Comparison of ENCODE assay signal across 8 cellular contexts in genomic region chr2:38740851-38741541, GRCh38. TPM values are rescaled to one million over a fixed set of nuclear protein-coding genes. Genes with fewer than 3 reads are reported as not detected.
DNase-seq lines count a peak whose midpoint lies in the region; ATAC-seq lines count a peak whose summit lies in the region.

No MANE protein-coding gene starts in this region.

- POLR2A ChIA-PET in activated CD8-positive, alpha-beta T cell treated with anti-CD3 and anti-CD28 coated beads, Interleukin-2, amount 10 ng/mL, durations not matched to agents 7 days and 5 days (lab: Charles Lee), result interaction anchor here (0.6 to 3.5 kb wide), 4 partner anchors 10 to 172 kb away, joined by 3 to 36 read pairs (median 3); partner anchors contain the start of gene SRSF7

- H3K4me3 Mint-ChIP-seq in activated CD8-positive, alpha-beta T cell treated with anti-CD3 and anti-CD28 coated beads, Interleukin-2, amount 10 ng/mL, durations not matched to agents 7 days and 5 days, result no peak overlapping the region

- peak; percentile 25 for ATAC-seq in activated CD8-positive, alpha-beta T cell treated with anti-CD3 and anti-CD28 coated beads, Interleukin-2, amount 10 ng/mL, durations not matched to agents 7 days and 5 days
- ATAC-seq in HG02884 (IDR thresholded peaks at IDR 0.05; ENCODE audit: unreplicated experiment) (no peak), HG03432 (IDR thresholded peaks at IDR 0.05; ENCODE audit: unreplicated experiment) (no peak)

- peaks cover 30% of the 10 kb centered on the region for H3K4me1 Mint-ChIP-seq in activated CD8-positive, alpha-beta T cell treated with anti-CD3 and anti-CD28 coated beads, Interleukin-2, amount 10 ng/mL, durations not matched to agents 7 days and 5 days (ENCODE audit: low read depth)

- H3K27me3 Mint-ChIP-seq in activated CD8-positive, alpha-beta T cell treated with anti-CD3 and anti-CD28 coated beads, Interleukin-2, amount 10 ng/mL, durations not matched to agents 7 days and 5 days (ENCODE audit: low read depth), result no peaks in the 10 kb centered on the region

- no peak overlapping the region for H3K27ac Mint-ChIP-seq in activated CD8-positive, alpha-beta T cell treated with anti-CD3 and anti-CD28 coated beads, Interleukin-2, amount 10 ng/mL, durations not matched to agents 7 days and 5 days

- CTCF ChIA-PET in activated CD8-positive, alpha-beta T cell treated with anti-CD3 and anti-CD28 coated beads, Interleukin-2, amount 10 ng/mL, durations not matched to agents 7 days and 5 days (lab: Charles Lee), result interaction anchor here (0.8 to 12.1 kb wide), 20 partner anchors 9 to 209 kb away, joined by 3 to 160 read pairs (median 4); partner anchors contain the start of genes GALM and HNRNPLL

- DNase-seq in NCI-H1092 treated with DMSO at 0.1 percent for 48 hours (lab: John Stamatoyannopoulos, UW) (peak; percentile 15), NCI-H1092 (lab: John Stamatoyannopoulos, UW) (no peak), NAMALWA (ENCODE audit: low spot score) (peak; percentile 78), germinal center (ENCODE audit: low spot score) (peak; percentile 49), renal cortical epithelial cell (ENCODE audit: low read depth) (peak; percentile 32)
- no peak for DNase-seq in activated CD8-positive, alpha-beta T cell treated with anti-CD3 and anti-CD28 coated beads, Interleukin-2, amount 10 ng/mL, durations not matched to agents 7 days and 5 days

- H3K36me3 Mint-ChIP-seq in activated CD8-positive, alpha-beta T cell treated with anti-CD3 and anti-CD28 coated beads, Interleukin-2, amount 10 ng/mL, durations not matched to agents 7 days and 5 days (ENCODE audit: low read depth), result peaks cover 80% of the 10 kb centered on the region

- no peaks in the 10 kb centered on the region for H3K9me3 Mint-ChIP-seq in activated CD8-positive, alpha-beta T cell treated with anti-CD3 and anti-CD28 coated beads, Interleukin-2, amount 10 ng/mL, durations not matched to agents 7 days and 5 days (ENCODE audit: insufficient read depth)

RNA-seq across cellular contexts. Expression of gene SRSF7, which starts 10.2 kb away (rescaled TPM):
- total RNA-seq in activated CD8-positive, alpha-beta T cell treated with anti-CD3 and anti-CD28 coated beads, Interleukin-2, amount 10 ng/mL, durations not matched to agents 7 days and 5 days, result 100 to 1,000 TPM; 348 to 356 TPM
- 121 and 160 TPM in 2 replicates for total RNA-seq in renal cortical epithelial cell

RNA-seq across cellular contexts. Expression of gene GEMIN6, which starts 37.0 kb away (rescaled TPM):
- 10 to 100 TPM; 20.6 to 21.0 TPM for total RNA-seq in activated CD8-positive, alpha-beta T cell treated with anti-CD3 and anti-CD28 coated beads, Interleukin-2, amount 10 ng/mL, durations not matched to agents 7 days and 5 days
- total RNA-seq in renal cortical epithelial cell, result 10.4 and 12.5 TPM in 2 replicates

Comparison
In these comparisons a context has a peak if more than half of its experiments do, and no peak if none do; other contexts are left out.
1. DNase-seq: peak in NCI-H1092 treated with DMSO at 0.1 percent for 48 hours (single experiment), NAMALWA (single experiment), germinal center (single experiment) and renal cortical epithelial cell (single experiment); none in NCI-H1092 (single experiment) and activated CD8-positive, alpha-beta T cell treated with anti-CD3 and anti-CD28 coated beads, Interleukin-2, amount 10 ng/mL, durations not matched to agents 7 days and 5 days (single experiment).